ENCODE assay signal across 35 cellular contexts in the genomic region with DNA sequence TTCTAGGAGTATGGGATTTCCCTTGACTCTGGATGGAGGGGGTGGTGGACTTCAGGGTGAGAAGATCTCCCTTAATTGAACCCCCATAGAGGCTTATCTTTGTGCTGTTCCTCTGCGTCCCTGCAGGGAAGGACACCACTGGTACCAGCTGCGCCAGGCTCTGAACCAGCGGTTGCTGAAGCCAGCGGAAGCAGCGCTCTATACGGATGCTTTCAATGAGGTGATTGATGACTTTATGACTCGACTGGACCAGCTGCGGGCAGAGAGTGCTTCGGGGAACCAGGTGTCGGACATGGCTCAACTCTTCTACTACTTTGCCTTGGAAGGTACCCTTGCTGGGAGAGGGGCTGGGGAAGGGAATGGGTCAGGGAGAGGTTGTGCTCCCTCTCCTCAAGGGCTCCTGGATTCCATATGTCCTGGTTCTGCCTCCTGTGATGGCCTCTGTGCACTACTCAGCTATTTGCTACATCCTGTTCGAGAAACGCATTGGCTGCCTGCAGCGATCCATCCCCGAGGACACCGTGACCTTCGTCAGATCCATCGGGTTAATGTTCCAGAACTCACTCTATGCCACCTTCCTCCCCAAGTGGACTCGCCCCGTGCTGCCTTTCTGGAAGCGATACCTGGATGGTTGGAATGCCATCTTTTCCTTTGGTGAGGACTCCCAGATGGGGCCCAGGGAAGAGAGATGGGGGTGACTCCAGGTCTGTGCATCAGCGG. TPM values are rescaled to one million over a fixed set of nuclear protein-coding genes. Genes with fewer than 3 reads are reported as not detected.
"Had no signal": no experiment of that assay in that cellular context is flagged by ENCODE, and none has a peak within 500 bp of the region (broad histone marks: within the 10 kb centered on the region; RNA-seq: fewer than 3 reads in every experiment).

No MANE protein-coding gene starts in this region.

- H3K27ac ChIP-seq: ascending aorta, breast epithelium, cardiac muscle cell, colonic mucosa, epithelial cell of prostate, esophagus squamous epithelium, gastroesophageal sphincter, WERI-Rb-1 had no signal

- FAIRE-seq: endometrium, endothelial cell of umbilical vein had no signal

- H3K4me3 ChIP-seq: ascending aorta, breast epithelium, cardiac muscle cell, colonic mucosa, esophagus squamous epithelium, gastroesophageal sphincter had no signal

- H3K27ac Mint-ChIP-seq: activated B cell treated with CpG ODN at 0.5 μM for 24 hours; activated naive CD4-positive, alpha-beta T cell treated with anti-CD3 and anti-CD28 coated beads, Interleukin-2, amount 10 ng/mL, durations not matched to agents 7 days and 5 days; activated naive CD8-positive, alpha-beta T cell treated with anti-CD3 and anti-CD28 coated beads, Interleukin-2, amount 10 ng/mL, durations not matched to agents 7 days and 5 days; activated T-cell treated with anti-CD3 and anti-CD28 coated beads, Interleukin-2, amount 50 U/mL, for 24 hours; activated T-cell treated with anti-CD3 and anti-CD28 coated beads, Interleukin-2, amount 50 U/mL, for 72 hours; brain; T-helper 17 cell; T-helper 2 cell treated with Interferon-gamma antibody and Interleukin-4, amounts not matched to agents 5 μg/mL and 100 μg/mL, for 36 hours had no signal

- H3K9me3 Mint-ChIP-seq: activated B cell treated with CpG ODN at 0.5 μM for 24 hours; activated naive CD4-positive, alpha-beta T cell treated with anti-CD3 and anti-CD28 coated beads, Interleukin-2, amount 10 ng/mL, durations not matched to agents 7 days and 5 days; activated naive CD8-positive, alpha-beta T cell treated with anti-CD3 and anti-CD28 coated beads, Interleukin-2, amount 10 ng/mL, durations not matched to agents 7 days and 5 days; activated T-cell treated with anti-CD3 and anti-CD28 coated beads, Interleukin-2, amount 50 U/mL, for 24 hours; activated T-cell treated with anti-CD3 and anti-CD28 coated beads, Interleukin-2, amount 50 U/mL, for 72 hours; brain; T-helper 2 cell treated with Interferon-gamma antibody and Interleukin-4, amounts not matched to agents 5 μg/mL and 100 μg/mL, for 36 hours had no signal

- H3K4me1 ChIP-seq: breast epithelium, colonic mucosa had no signal

- H3K9me3 ChIP-seq: ascending aorta, breast epithelium, colonic mucosa, esophagus squamous epithelium, gastroesophageal sphincter had no signal

- H3K27me3 ChIP-seq: ascending aorta, breast epithelium, cardiac muscle cell, colonic mucosa, esophagus squamous epithelium, gastroesophageal sphincter had no signal

- H3K4me1 Mint-ChIP-seq: activated B cell treated with CpG ODN at 0.5 μM for 24 hours; activated naive CD4-positive, alpha-beta T cell treated with anti-CD3 and anti-CD28 coated beads, Interleukin-2, amount 10 ng/mL, durations not matched to agents 7 days and 5 days; activated naive CD8-positive, alpha-beta T cell treated with anti-CD3 and anti-CD28 coated beads, Interleukin-2, amount 10 ng/mL, durations not matched to agents 7 days and 5 days; brain had no signal

- H3K36me3 Mint-ChIP-seq: activated naive CD4-positive, alpha-beta T cell treated with anti-CD3 and anti-CD28 coated beads, Interleukin-2, amount 10 ng/mL, durations not matched to agents 7 days and 5 days; activated naive CD8-positive, alpha-beta T cell treated with anti-CD3 and anti-CD28 coated beads, Interleukin-2, amount 10 ng/mL, durations not matched to agents 7 days and 5 days; brain had no signal

- H3K36me3 ChIP-seq: colonic mucosa, WERI-Rb-1 had no signal

- DNase-seq: activated B cell treated with CpG ODN at 0.5 μM for 24 hours; activated CD4-positive, alpha-beta T cell treated with anti-CD3 and anti-CD28 coated beads for 48 hours; activated CD4-positive, alpha-beta T cell treated with anti-CD3 and anti-CD28 coated beads, Interleukin-2, amount 50 U/mL, for 1 hour; activated CD4-positive, alpha-beta T cell treated with anti-CD3 and anti-CD28 coated beads, Interleukin-2, amount 50 U/mL, for 48 hours; activated CD8-positive, alpha-beta memory T cell treated with anti-CD3 and anti-CD28 coated beads, Interleukin-2, amount 50 U/mL, for 48 hours; activated gamma-delta T cell; activated naive CD4-positive, alpha-beta T cell; activated naive CD4-positive, alpha-beta T cell treated with anti-CD3 and anti-CD28 coated beads, Interleukin-2, amount 10 ng/mL, durations not matched to agents 7 days and 5 days; activated naive CD8-positive, alpha-beta T cell treated with anti-CD3 and anti-CD28 coated beads, Interleukin-2, amount 10 ng/mL, durations not matched to agents 7 days and 5 days; activated T-cell treated with anti-CD3 and anti-CD28 coated beads for 4 hours; activated T-cell treated with anti-CD3 and anti-CD28 coated beads, Interleukin-2, amount 50 U/mL, for 24 hours; activated T-cell treated with anti-CD3 and anti-CD28 coated beads, Interleukin-2, amount 50 U/mL, for 72 hours; central memory CD4-positive, alpha-beta T cell; cerebellar nuclear complex; colonic mucosa; effector CD8-positive, alpha-beta T cell; esophagus squamous epithelium; foreskin melanocyte; T-helper 1 cell; T-helper 17 cell; T1000; WERI-Rb-1 had no signal

- H3K4me3 Mint-ChIP-seq: activated B cell treated with CpG ODN at 0.5 μM for 24 hours; activated naive CD4-positive, alpha-beta T cell treated with anti-CD3 and anti-CD28 coated beads, Interleukin-2, amount 10 ng/mL, durations not matched to agents 7 days and 5 days; activated naive CD8-positive, alpha-beta T cell treated with anti-CD3 and anti-CD28 coated beads, Interleukin-2, amount 10 ng/mL, durations not matched to agents 7 days and 5 days; activated T-cell treated with anti-CD3 and anti-CD28 coated beads, Interleukin-2, amount 50 U/mL, for 24 hours; activated T-cell treated with anti-CD3 and anti-CD28 coated beads, Interleukin-2, amount 50 U/mL, for 72 hours; brain; T-helper 17 cell; T-helper 2 cell treated with Interferon-gamma antibody and Interleukin-4, amounts not matched to agents 5 μg/mL and 100 μg/mL, for 36 hours had no signal

RNA-seq across cellular contexts. Expression of a gene that starts 19.3 kb away (rescaled TPM):
- total RNA-seq: activated B cell treated with CpG ODN at 0.5 μM for 24 hours; activated naive CD8-positive, alpha-beta T cell treated with anti-CD3 and anti-CD28 coated beads, Interleukin-2, amount 10 ng/mL, durations not matched to agents 7 days and 5 days; activated T-cell treated with anti-CD3 and anti-CD28 coated beads, Interleukin-2, amount 50 U/mL, for 72 hours; ascending aorta; breast epithelium; cardiac muscle cell; colonic mucosa; dermis microvascular lymphatic vessel endothelial cell; endothelial cell of umbilical vein; esophagus squamous epithelium; fibroblast of villous mesenchyme; gastroesophageal sphincter; glomerular endothelial cell; T-helper 17 cell had no signal
- polyA plus RNA-seq: endothelial cell of umbilical vein, fibroblast of lung had no signal

RNA-seq across cellular contexts. Expression of a gene that starts 47.3 kb away (rescaled TPM):
- total RNA-seq: activated naive CD8-positive, alpha-beta T cell treated with anti-CD3 and anti-CD28 coated beads, Interleukin-2, amount 10 ng/mL, durations not matched to agents 7 days and 5 days; cardiac muscle cell; dermis microvascular lymphatic vessel endothelial cell; endothelial cell of umbilical vein; fibroblast of lung; fibroblast of villous mesenchyme; glomerular endothelial cell; T-helper 17 cell had no signal
- polyA plus RNA-seq: endothelial cell of umbilical vein, fibroblast of lung had no signal
